Comparison of ENCODE assay signal across 25 cellular contexts in genomic region chr1:29496701-29497100, GRCh38.
"Had no signal": no experiment of that assay in that cellular context is flagged by ENCODE, and none has a peak within 500 bp of the region (broad histone marks: within the 10 kb centered on the region; RNA-seq: fewer than 3 reads in every experiment).

No MANE protein-coding gene starts in this region.

- H3K36me3 Mint-ChIP-seq: activated naive CD8-positive, alpha-beta T cell; brain; IgD-negative memory B cell had no signal

- H3K9me3 Mint-ChIP-seq: activated T-helper 1 cell treated with anti-CD3 and anti-CD28 coated beads, Interleukin-12 subunit alpha, Interleukin-12 subunit beta, Interleukin-2, Interleukin-4 antibody, amounts not matched to agents 30 ng/mL and 10 ng/mL and 1 ng/mL, durations not matched to agents 14 hours and 24 hours and 36 hours; central memory CD8-positive, alpha-beta T cell had no signal

- H3K36me3 ChIP-seq: SJSA1 had no signal

- H3K4me1 Mint-ChIP-seq: central memory CD8-positive, alpha-beta T cell; IgD-negative memory B cell had no signal

- H3K4me1 ChIP-seq: SJSA1 had no signal

- H3K9ac ChIP-seq: KMS-11 had no signal

- H3K4me3 ChIP-seq: SJSA1 had no signal

- H3K4me3 Mint-ChIP-seq: activated naive CD4-positive, alpha-beta T cell treated with anti-CD3 and anti-CD28 coated beads for 36 hours; activated naive CD8-positive, alpha-beta T cell; activated T-cell treated with anti-CD3 and anti-CD28 coated beads, Interleukin-2, amount 50 U/mL, for 24 hours; activated T-helper 1 cell treated with anti-CD3 and anti-CD28 coated beads, Interleukin-12 subunit alpha, Interleukin-12 subunit beta, Interleukin-2, Interleukin-4 antibody, amounts not matched to agents 30 ng/mL and 10 ng/mL and 1 ng/mL, durations not matched to agents 14 hours and 24 hours and 36 hours; brain; central memory CD8-positive, alpha-beta T cell; WTC11 had no signal

- H3K9me3 ChIP-seq: SJSA1 had no signal

- H3K27ac ChIP-seq: KMS-11, SJSA1 had no signal

- DNase-seq: activated CD4-positive, alpha-beta T cell treated with anti-CD3 and anti-CD28 coated beads for 48 hours; activated CD4-positive, alpha-beta T cell treated with anti-CD3 and anti-CD28 coated beads, Interleukin-2, amount 50 U/mL, for 4 hours; activated CD4-positive, CD25-positive, alpha-beta regulatory T cell treated with anti-CD3 and anti-CD28 coated beads, Interleukin-2, amount 50 U/mL, for 72 hours; activated gamma-delta T cell; activated naive CD4-positive, alpha-beta T cell treated with anti-CD3 and anti-CD28 coated beads for 36 hours; activated T-cell treated with anti-CD3 and anti-CD28 coated beads, Interleukin-2, amount 50 U/mL, for 24 hours; amygdala; NCI-H1092; NCI-H1417; NCI-H187; NCI-H2081; NCI-H510A treated with DMSO at 0.1 percent for 48 hours; NCI-H69; NK-92 treated with Interleukin-12 subunit alpha and Interleukin-12 subunit beta, amount 100 ng/mL, for 24 hours; PC-3; SHP77; SW 1271 had no signal

- H3K27ac Mint-ChIP-seq: activated naive CD4-positive, alpha-beta T cell treated with anti-CD3 and anti-CD28 coated beads for 36 hours; activated naive CD8-positive, alpha-beta T cell; activated T-cell treated with anti-CD3 and anti-CD28 coated beads, Interleukin-2, amount 50 U/mL, for 24 hours; activated T-helper 1 cell treated with anti-CD3 and anti-CD28 coated beads, Interleukin-12 subunit alpha, Interleukin-12 subunit beta, Interleukin-2, Interleukin-4 antibody, amounts not matched to agents 30 ng/mL and 10 ng/mL and 1 ng/mL, durations not matched to agents 14 hours and 24 hours and 36 hours; brain; IgD-negative memory B cell; WTC11 had no signal
